Comparison of ENCODE assay signal across 1 cellular context in the genomic region with DNA sequence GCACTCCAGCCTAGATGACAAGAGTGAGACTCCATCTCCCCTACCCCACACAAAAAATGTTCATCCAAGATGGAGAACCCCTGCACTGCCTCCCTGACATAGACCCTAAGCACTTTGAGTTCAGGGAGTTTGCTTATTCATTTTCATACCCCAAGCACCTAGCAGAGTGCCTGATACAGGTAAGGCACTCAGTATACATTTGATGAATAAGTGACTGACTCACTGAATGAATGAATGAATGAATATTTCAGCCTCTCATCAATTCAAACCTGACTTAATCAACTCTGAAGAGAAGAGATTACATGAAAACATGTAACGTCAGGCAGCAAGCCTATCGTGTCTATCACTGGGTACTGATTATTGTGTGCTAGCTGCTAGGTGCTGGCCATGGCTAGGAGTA.
TF ChIP-seq lines count a peak whose summit lies in the region.

No MANE protein-coding gene starts in this region.

TF ChIP-seq in IMR-90, 13 proteins besides CTCF, POLR2A, EP300 and RAD21 (continued from another document):
- TF ChIP-seq, protein P1, sequence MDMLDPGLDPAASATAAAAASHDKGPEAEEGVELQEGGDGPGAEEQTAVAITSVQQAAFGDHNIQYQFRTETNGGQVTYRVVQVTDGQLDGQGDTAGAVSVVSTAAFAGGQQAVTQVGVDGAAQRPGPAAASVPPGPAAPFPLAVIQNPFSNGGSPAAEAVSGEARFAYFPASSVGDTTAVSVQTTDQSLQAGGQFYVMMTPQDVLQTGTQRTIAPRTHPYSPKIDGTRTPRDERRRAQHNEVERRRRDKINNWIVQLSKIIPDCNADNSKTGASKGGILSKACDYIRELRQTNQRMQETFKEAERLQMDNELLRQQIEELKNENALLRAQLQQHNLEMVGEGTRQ (IDR thresholded peaks at IDR 0.05; ENCODE audit: low read depth, low read length) = no peak
